12 cellular contexts compared by ENCODE assay signal in genomic region chr22:41009222-41009948, GRCh38. TPM values are rescaled to one million over a fixed set of nuclear protein-coding genes. Genes with fewer than 3 reads are reported as not detected.
DNase-seq lines count a peak whose midpoint lies in the region; ATAC-seq and TF ChIP-seq lines count a peak whose summit lies in the region.
"Had no signal": no experiment of that assay in that cellular context is flagged by ENCODE, and none has a peak within 500 bp of the region (broad histone marks: within the 10 kb centered on the region; RNA-seq: fewer than 3 reads in every experiment).

No MANE protein-coding gene starts in this region.

- H3K4me3 ChIP-seq in GM23338, result no peak overlapping the region
- H3K4me3 ChIP-seq in choroid plexus epithelial cell (ENCODE audit: low read depth, low read length), result no peak overlapping the region
- H3K4me3 ChIP-seq: psoas muscle, thoracic aorta had no signal

- H3K27me3 ChIP-seq in GM23338 (ENCODE audit: insufficient read depth), result no peaks in the 10 kb centered on the region

- H3K4me1 ChIP-seq in GM23338 (ENCODE audit: insufficient read depth), result no peaks in the 10 kb centered on the region
- H3K4me1 ChIP-seq: psoas muscle had no signal

- H3K27ac Mint-ChIP-seq in GM23338, result no peak overlapping the region

- no peak for TF ChIP-seq CTCF in GM23338 (conservative IDR thresholded peaks at IDR 0.05; ENCODE audit: low read depth in 2 of 2)
- TF ChIP-seq CTCF in choroid plexus epithelial cell (conservative IDR thresholded peaks at IDR 0.05; ENCODE audit: low read depth, low read length), result no peak

- H2AFZ ChIP-seq in GM23338, result peak overlapping the region; percentile 96

- peaks cover 10% of the 10 kb centered on the region for H3K27me3 Mint-ChIP-seq in GM23338 (ENCODE audit: insufficient read depth, low read depth, poor library complexity)

- no peaks in the 10 kb centered on the region for H3K9me3 Mint-ChIP-seq in GM23338

- H3K4me1 Mint-ChIP-seq in GM23338, result peaks cover 6% of the 10 kb centered on the region; the same call in 1 of the 3 replicates

- no peak overlapping the region for H3K4me3 Mint-ChIP-seq in GM23338

- DNase-seq in GM23338 (ENCODE audit: low spot score) (no peak), NCI-H2196 (lab: John Stamatoyannopoulos, UW; ENCODE audit: unreplicated experiment) (peak; percentile 51), choroid plexus epithelial cell (ENCODE audit: low read depth) (peak; percentile 52), renal cortical epithelial cell (ENCODE audit: low read depth) (peak; percentile 9), NCI-H1417 treated with DMSO at 0.1 percent for 48 hours (lab: John Stamatoyannopoulos, UW) (no peak)
- DNase-seq: activated CD4-positive, CD25-positive, alpha-beta regulatory T cell treated with anti-CD3 and anti-CD28 coated beads, Interleukin-2, amount 50 U/mL, for 72 hours; activated effector memory CD4-positive, alpha-beta T cell treated with Interleukin-2 at 50 U/mL for 16 hours; NCI-H1436; psoas muscle had no signal

- no peaks in the 10 kb centered on the region for H3K36me3 ChIP-seq in GM23338 (ENCODE audit: insufficient read depth)
- H3K36me3 ChIP-seq: thoracic aorta had no signal

- ATAC-seq in GM23338, result peak; percentile 80
- ATAC-seq in GM19397 (IDR thresholded peaks at IDR 0.05; ENCODE audit: unreplicated experiment), result no peak
- ATAC-seq in HG02798 (IDR thresholded peaks at IDR 0.05; ENCODE audit: poor library complexity, unreplicated experiment), result no peak

- H3K9me2 ChIP-seq in GM23338 (ENCODE audit: insufficient read depth), result no peaks in the 10 kb centered on the region

- H3K4me2 ChIP-seq in GM23338, result no peak overlapping the region

- H3K79me2 ChIP-seq in GM23338 (replicated peaks; ENCODE audit: insufficient read depth), result no peaks in the 10 kb centered on the region

- no peaks in the 10 kb centered on the region for H4K20me1 ChIP-seq in GM23338 (replicated peaks; ENCODE audit: insufficient read depth)

- H3K36me3 Mint-ChIP-seq in GM23338 (ENCODE audit: low read depth), result no peaks in the 10 kb centered on the region

- H3F3A ChIP-seq in GM23338 (replicated peaks; ENCODE audit: low read depth), result no peaks in the 10 kb centered on the region

- no peak overlapping the region for H3K27ac ChIP-seq in GM23338 (ENCODE audit: low read depth)
- H3K27ac ChIP-seq: psoas muscle, thoracic aorta had no signal

TF ChIP-seq in GM23338, 12 proteins besides CTCF, POLR2A, EP300 and RAD21 (continues in another document):
- TF ChIP-seq ETS1 (IDR thresholded peaks at IDR 0.05), result no peak
- TF ChIP-seq EZH2 (IDR thresholded peaks at IDR 0.05; ENCODE audit: low read depth, unreplicated experiment), result no peak
- TF ChIP-seq, protein P1, sequence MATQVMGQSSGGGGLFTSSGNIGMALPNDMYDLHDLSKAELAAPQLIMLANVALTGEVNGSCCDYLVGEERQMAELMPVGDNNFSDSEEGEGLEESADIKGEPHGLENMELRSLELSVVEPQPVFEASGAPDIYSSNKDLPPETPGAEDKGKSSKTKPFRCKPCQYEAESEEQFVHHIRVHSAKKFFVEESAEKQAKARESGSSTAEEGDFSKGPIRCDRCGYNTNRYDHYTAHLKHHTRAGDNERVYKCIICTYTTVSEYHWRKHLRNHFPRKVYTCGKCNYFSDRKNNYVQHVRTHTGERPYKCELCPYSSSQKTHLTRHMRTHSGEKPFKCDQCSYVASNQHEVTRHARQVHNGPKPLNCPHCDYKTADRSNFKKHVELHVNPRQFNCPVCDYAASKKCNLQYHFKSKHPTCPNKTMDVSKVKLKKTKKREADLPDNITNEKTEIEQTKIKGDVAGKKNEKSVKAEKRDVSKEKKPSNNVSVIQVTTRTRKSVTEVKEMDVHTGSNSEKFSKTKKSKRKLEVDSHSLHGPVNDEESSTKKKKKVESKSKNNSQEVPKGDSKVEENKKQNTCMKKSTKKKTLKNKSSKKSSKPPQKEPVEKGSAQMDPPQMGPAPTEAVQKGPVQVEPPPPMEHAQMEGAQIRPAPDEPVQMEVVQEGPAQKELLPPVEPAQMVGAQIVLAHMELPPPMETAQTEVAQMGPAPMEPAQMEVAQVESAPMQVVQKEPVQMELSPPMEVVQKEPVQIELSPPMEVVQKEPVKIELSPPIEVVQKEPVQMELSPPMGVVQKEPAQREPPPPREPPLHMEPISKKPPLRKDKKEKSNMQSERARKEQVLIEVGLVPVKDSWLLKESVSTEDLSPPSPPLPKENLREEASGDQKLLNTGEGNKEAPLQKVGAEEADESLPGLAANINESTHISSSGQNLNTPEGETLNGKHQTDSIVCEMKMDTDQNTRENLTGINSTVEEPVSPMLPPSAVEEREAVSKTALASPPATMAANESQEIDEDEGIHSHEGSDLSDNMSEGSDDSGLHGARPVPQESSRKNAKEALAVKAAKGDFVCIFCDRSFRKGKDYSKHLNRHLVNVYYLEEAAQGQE (IDR thresholded peaks at IDR 0.05; ENCODE audit: unreplicated experiment), result no peak
- TF ChIP-seq CREB1 (CRISPR knock-in tag; IDR thresholded peaks at IDR 0.05; ENCODE audit: low read depth), result no peak
- TF ChIP-seq JUNB (IDR thresholded peaks at IDR 0.05; ENCODE audit: unreplicated experiment), result no peak
- no peak for TF ChIP-seq POLR2AphosphoS5 (IDR thresholded peaks at IDR 0.05; ENCODE audit: low read depth)
- no peak for TF ChIP-seq ZNF114 (CRISPR knock-in tag; IDR thresholded peaks at IDR 0.05)
- no peak for TF ChIP-seq NANOG (IDR thresholded peaks at IDR 0.05; ENCODE audit: borderline replicate concordance)
- TF ChIP-seq EZH2phosphoT487 (IDR thresholded peaks at IDR 0.05; ENCODE audit: unreplicated experiment), result no peak
- no peak for TF ChIP-seq STAT1 (IDR thresholded peaks at IDR 0.05; ENCODE audit: unreplicated experiment)
- TF ChIP-seq ZNF331 (CRISPR knock-in tag; IDR thresholded peaks at IDR 0.05; ENCODE audit: low read depth), result no peak

RNA-seq across cellular contexts. Expression of gene RBX1, which starts 58.2 kb away (rescaled TPM):
- 31.7 and 36.7 TPM in 2 replicates for total RNA-seq in GM23338 (2014; rRNA removed; shearing (Covaris generic))
- 340 and 341 TPM in 2 replicates for polyA plus RNA-seq in GM23338 (2016; fragmentation: Nextera tagmentation; extraction: Ambion mirVana)
- 36.6 and 123 TPM in 2 replicates for total RNA-seq in renal cortical epithelial cell

Comparison
In these comparisons a context has a peak if more than half of its experiments do, and no peak if none do; other contexts are left out.
1. DNase-seq: peak in NCI-H2196 (single experiment), choroid plexus epithelial cell (single experiment) and renal cortical epithelial cell (single experiment); none in GM23338 (single experiment) and NCI-H1417 treated with DMSO at 0.1 percent for 48 hours (single experiment).